8 cellular contexts compared by ENCODE assay signal in genomic region chr2:70132244-70133126, GRCh38. TPM values are rescaled to one million over a fixed set of nuclear protein-coding genes. Genes with fewer than 3 reads are reported as not detected.
A peak's percentile ranks its signal among the peaks of the same experiment; 100 is the strongest.
DNase-seq lines count a peak whose midpoint lies in the region; ATAC-seq lines count a peak whose summit lies in the region.

No MANE protein-coding gene starts in this region.

- no peaks in the 10 kb centered on the region for H3K27me3 Mint-ChIP-seq in activated naive CD8-positive, alpha-beta T cell

- peak; percentile 21 for DNase-seq in CD1c-positive myeloid dendritic cell (ENCODE audit: extremely low spot score)
- peak; percentile 46 for DNase-seq in NCI-H510A (lab: John Stamatoyannopoulos, UW)
- DNase-seq in glomerular visceral epithelial cell (ENCODE audit: extremely low spot score): peak; percentile 38
- DNase-seq in posterior vena cava (ENCODE audit: low spot score): peak; percentile 38
- DNase-seq in GM19238 (ENCODE audit: insufficient read length, low spot score): no peak

- H3K36me3 Mint-ChIP-seq in activated naive CD8-positive, alpha-beta T cell: peaks cover under 1% of the 10 kb centered on the region

- peak overlapping the region; percentile 90 for H3K4me3 Mint-ChIP-seq in activated naive CD8-positive, alpha-beta T cell

- no peaks in the 10 kb centered on the region for H3K9me3 Mint-ChIP-seq in activated naive CD8-positive, alpha-beta T cell (ENCODE audit: low read depth)

- H3K4me1 Mint-ChIP-seq in activated naive CD8-positive, alpha-beta T cell (ENCODE audit: low read depth): peaks cover 79% of the 10 kb centered on the region

- ATAC-seq in GM18868 (IDR thresholded peaks at IDR 0.05; ENCODE audit: unreplicated experiment) (peak; percentile 49), HG03280 (IDR thresholded peaks at IDR 0.05; ENCODE audit: unreplicated experiment) (peak; percentile 38)

- H3K27ac Mint-ChIP-seq in activated naive CD8-positive, alpha-beta T cell: peak overlapping the region; percentile 99

- intact Hi-C loops in posterior vena cava (cut with DNase I): loop anchor here in 1 of 2 donors (10.0 kb wide), 1 partner anchor 1892 kb away; no protein-coding TSS in a partner anchor

RNA-seq across cellular contexts. Expression of gene PCBP1, which starts 45.2 kb away (rescaled TPM):
- total RNA-seq in posterior vena cava: 100 to 1,000 TPM; 238 to 269 TPM

RNA-seq across cellular contexts. Expression of gene C2orf42, which starts 58.3 kb away (rescaled TPM):
- 10 to 100 TPM; 13.1 to 17.8 TPM for total RNA-seq in posterior vena cava
